35 cellular contexts compared by ENCODE assay signal in genomic region chr11:27858901-27859300, GRCh38.
"Had no signal": no experiment of that assay in that cellular context is flagged by ENCODE, and none has a peak within 500 bp of the region (broad histone marks: within the 10 kb centered on the region; RNA-seq: fewer than 3 reads in every experiment).

No MANE protein-coding gene starts in this region.

- DNase-seq: activated CD4-positive, alpha-beta memory T cell treated with anti-CD3 and anti-CD28 coated beads for 36 hours; activated CD4-positive, alpha-beta T cell treated with anti-CD3 and anti-CD28 coated beads for 36 hours; activated CD4-positive, alpha-beta T cell treated with anti-CD3 and anti-CD28 coated beads, Interleukin-2, amount 10 ng/mL, durations not matched to agents 24 days and 14 days; activated CD4-positive, CD25-positive, alpha-beta regulatory T cell; activated CD4-positive, CD25-positive, alpha-beta regulatory T cell treated with anti-CD3 and anti-CD28 coated beads, Interleukin-2, amount 50 U/mL, for 72 hours; activated CD8-positive, alpha-beta memory T cell treated with anti-CD3 and anti-CD28 coated beads, Interleukin-2, amount 10 ng/mL, durations not matched to agents 7 days and 5 days; activated CD8-positive, alpha-beta memory T cell treated with anti-CD3 and anti-CD28 coated beads, Interleukin-2, amount 50 U/mL, for 4 hours; activated CD8-positive, alpha-beta T cell treated with anti-CD3 and anti-CD28 coated beads, Interleukin-2, amount 10 ng/mL, durations not matched to agents 7 days and 5 days; activated effector memory CD4-positive, alpha-beta T cell treated with anti-CD3 and anti-CD28 coated beads, Interleukin-2, amount 50 U/mL, for 16 hours; activated naive CD4-positive, alpha-beta T cell treated with anti-CD3 and anti-CD28 coated beads for 36 hours; activated naive CD8-positive, alpha-beta T cell treated with anti-CD3 and anti-CD28 coated beads for 36 hours; activated naive CD8-positive, alpha-beta T cell treated with anti-CD3 and anti-CD28 coated beads, Interleukin-2, amount 50 U/mL, for 24 hours; activated T-cell treated with anti-CD3 and anti-CD28 coated beads, Interleukin-2, amount 50 U/mL, for 1 hour; activated T-cell treated with anti-CD3 and anti-CD28 coated beads, Interleukin-2, amount 50 U/mL, for 48 hours; amniotic stem cell; anterior cingulate cortex; body of pancreas; caudate nucleus; cortex of kidney; dermis blood vessel endothelial cell; effector CD4-positive, alpha-beta T cell; effector memory CD8-positive, alpha-beta T cell; erythroblast; esophagus squamous epithelium; foreskin fibroblast; head of caudate nucleus; T-helper 1 cell; T-helper 17 cell; T1000 had no signal

- ATAC-seq: activated CD4-positive, alpha-beta T cell treated with anti-CD3 and anti-CD28 coated beads for 36 hours; activated CD8-positive, alpha-beta memory T cell treated with anti-CD3 and anti-CD28 coated beads, Interleukin-2, amount 10 ng/mL, durations not matched to agents 7 days and 5 days; activated CD8-positive, alpha-beta T cell treated with anti-CD3 and anti-CD28 coated beads, Interleukin-2, amount 10 ng/mL, durations not matched to agents 7 days and 5 days; activated naive CD8-positive, alpha-beta T cell treated with anti-CD3 and anti-CD28 coated beads, Interleukin-2, amount 50 U/mL, for 24 hours; body of pancreas; effector memory CD8-positive, alpha-beta T cell; T-helper 17 cell had no signal

- H3K9me3 ChIP-seq: body of pancreas, esophagus squamous epithelium had no signal

- H3K27ac ChIP-seq: body of pancreas, esophagus squamous epithelium had no signal

- H3K27me3 ChIP-seq: body of pancreas, esophagus squamous epithelium had no signal

- H3K27me3 Mint-ChIP-seq: activated CD4-positive, alpha-beta memory T cell treated with anti-CD3 and anti-CD28 coated beads for 36 hours; activated CD4-positive, alpha-beta T cell treated with anti-CD3 and anti-CD28 coated beads for 36 hours; activated CD4-positive, alpha-beta T cell treated with anti-CD3 and anti-CD28 coated beads, Interleukin-2, amount 10 ng/mL, durations not matched to agents 24 days and 14 days; activated CD8-positive, alpha-beta memory T cell treated with anti-CD3 and anti-CD28 coated beads, Interleukin-2, amount 10 ng/mL, durations not matched to agents 7 days and 5 days; activated naive CD4-positive, alpha-beta T cell treated with anti-CD3 and anti-CD28 coated beads, Interleukin-2, amount 50 U/mL, for 24 hours; activated naive CD8-positive, alpha-beta T cell treated with anti-CD3 and anti-CD28 coated beads for 36 hours; activated naive CD8-positive, alpha-beta T cell treated with anti-CD3 and anti-CD28 coated beads, Interleukin-2, amount 50 U/mL, for 24 hours; T-helper 17 cell had no signal

- H3K36me3 Mint-ChIP-seq: activated CD4-positive, alpha-beta memory T cell treated with anti-CD3 and anti-CD28 coated beads for 36 hours; activated CD8-positive, alpha-beta memory T cell treated with anti-CD3 and anti-CD28 coated beads, Interleukin-2, amount 10 ng/mL, durations not matched to agents 7 days and 5 days; activated naive CD4-positive, alpha-beta T cell treated with anti-CD3 and anti-CD28 coated beads, Interleukin-2, amount 50 U/mL, for 24 hours; activated naive CD8-positive, alpha-beta T cell treated with anti-CD3 and anti-CD28 coated beads for 36 hours had no signal

- H3K4me1 Mint-ChIP-seq: activated CD4-positive, alpha-beta T cell treated with anti-CD3 and anti-CD28 coated beads for 36 hours; activated CD4-positive, alpha-beta T cell treated with anti-CD3 and anti-CD28 coated beads, Interleukin-2, amount 10 ng/mL, durations not matched to agents 24 days and 14 days; activated CD8-positive, alpha-beta memory T cell treated with anti-CD3 and anti-CD28 coated beads, Interleukin-2, amount 10 ng/mL, durations not matched to agents 7 days and 5 days; activated naive CD4-positive, alpha-beta T cell treated with anti-CD3 and anti-CD28 coated beads, Interleukin-2, amount 50 U/mL, for 24 hours; activated naive CD8-positive, alpha-beta T cell treated with anti-CD3 and anti-CD28 coated beads for 36 hours; activated naive CD8-positive, alpha-beta T cell treated with anti-CD3 and anti-CD28 coated beads, Interleukin-2, amount 50 U/mL, for 24 hours; T-helper 17 cell had no signal

- H3K4me3 Mint-ChIP-seq: activated CD4-positive, alpha-beta memory T cell treated with anti-CD3 and anti-CD28 coated beads for 36 hours; activated CD4-positive, alpha-beta T cell treated with anti-CD3 and anti-CD28 coated beads for 36 hours; activated CD4-positive, alpha-beta T cell treated with anti-CD3 and anti-CD28 coated beads, Interleukin-2, amount 10 ng/mL, durations not matched to agents 24 days and 14 days; activated CD8-positive, alpha-beta memory T cell treated with anti-CD3 and anti-CD28 coated beads, Interleukin-2, amount 10 ng/mL, durations not matched to agents 7 days and 5 days; activated CD8-positive, alpha-beta T cell treated with anti-CD3 and anti-CD28 coated beads, Interleukin-2, amount 10 ng/mL, durations not matched to agents 7 days and 5 days; activated naive CD4-positive, alpha-beta T cell treated with anti-CD3 and anti-CD28 coated beads for 36 hours; activated naive CD4-positive, alpha-beta T cell treated with anti-CD3 and anti-CD28 coated beads, Interleukin-2, amount 50 U/mL, for 24 hours; activated naive CD8-positive, alpha-beta T cell treated with anti-CD3 and anti-CD28 coated beads for 36 hours; activated naive CD8-positive, alpha-beta T cell treated with anti-CD3 and anti-CD28 coated beads, Interleukin-2, amount 50 U/mL, for 24 hours; activated T-helper 1 cell treated with anti-CD3 and anti-CD28 coated beads, Interleukin-12 subunit alpha, Interleukin-12 subunit beta, Interleukin-2, Interleukin-4 antibody, amounts not matched to agents 30 ng/mL and 10 ng/mL and 1 ng/mL, durations not matched to agents 14 hours and 24 hours and 36 hours; effector memory CD8-positive, alpha-beta T cell; T-helper 17 cell; T-helper 2 cell treated with Interferon-gamma antibody and Interleukin-4, amounts not matched to agents 5 μg/mL and 100 μg/mL, for 36 hours had no signal

- H3K9me3 Mint-ChIP-seq: activated CD4-positive, alpha-beta memory T cell treated with anti-CD3 and anti-CD28 coated beads for 36 hours; activated CD4-positive, alpha-beta T cell treated with anti-CD3 and anti-CD28 coated beads, Interleukin-2, amount 10 ng/mL, durations not matched to agents 24 days and 14 days; activated naive CD4-positive, alpha-beta T cell treated with anti-CD3 and anti-CD28 coated beads for 36 hours; activated naive CD4-positive, alpha-beta T cell treated with anti-CD3 and anti-CD28 coated beads, Interleukin-2, amount 50 U/mL, for 24 hours; activated naive CD8-positive, alpha-beta T cell treated with anti-CD3 and anti-CD28 coated beads for 36 hours; activated naive CD8-positive, alpha-beta T cell treated with anti-CD3 and anti-CD28 coated beads, Interleukin-2, amount 50 U/mL, for 24 hours; activated T-helper 2 cell treated with anti-CD3 and anti-CD28 coated beads, Interferon-gamma antibody, Interleukin-2, Interleukin-4, amounts not matched to agents 10 μg/mL and 5 μg/mL and 100 μg/mL, durations not matched to agents 14 hours and 24 hours and 36 hours; T-helper 2 cell treated with Interferon-gamma antibody and Interleukin-4, amounts not matched to agents 5 μg/mL and 100 μg/mL, for 36 hours had no signal

- H3K4me3 ChIP-seq: body of pancreas, esophagus squamous epithelium had no signal

- H3K36me3 ChIP-seq: esophagus squamous epithelium had no signal

- H3K27ac Mint-ChIP-seq: activated CD4-positive, alpha-beta memory T cell treated with anti-CD3 and anti-CD28 coated beads for 36 hours; activated CD4-positive, alpha-beta T cell treated with anti-CD3 and anti-CD28 coated beads for 36 hours; activated CD4-positive, alpha-beta T cell treated with anti-CD3 and anti-CD28 coated beads, Interleukin-2, amount 10 ng/mL, durations not matched to agents 24 days and 14 days; activated CD8-positive, alpha-beta memory T cell treated with anti-CD3 and anti-CD28 coated beads, Interleukin-2, amount 10 ng/mL, durations not matched to agents 7 days and 5 days; activated CD8-positive, alpha-beta T cell treated with anti-CD3 and anti-CD28 coated beads, Interleukin-2, amount 10 ng/mL, durations not matched to agents 7 days and 5 days; activated naive CD4-positive, alpha-beta T cell treated with anti-CD3 and anti-CD28 coated beads for 36 hours; activated naive CD4-positive, alpha-beta T cell treated with anti-CD3 and anti-CD28 coated beads, Interleukin-2, amount 50 U/mL, for 24 hours; activated naive CD8-positive, alpha-beta T cell treated with anti-CD3 and anti-CD28 coated beads for 36 hours; activated naive CD8-positive, alpha-beta T cell treated with anti-CD3 and anti-CD28 coated beads, Interleukin-2, amount 50 U/mL, for 24 hours; activated T-helper 1 cell treated with anti-CD3 and anti-CD28 coated beads, Interleukin-12 subunit alpha, Interleukin-12 subunit beta, Interleukin-2, Interleukin-4 antibody, amounts not matched to agents 30 ng/mL and 10 ng/mL and 1 ng/mL, durations not matched to agents 14 hours and 24 hours and 36 hours; activated T-helper 2 cell treated with anti-CD3 and anti-CD28 coated beads, Interferon-gamma antibody, Interleukin-2, Interleukin-4, amounts not matched to agents 10 μg/mL and 5 μg/mL and 100 μg/mL, durations not matched to agents 14 hours and 24 hours and 36 hours; effector memory CD8-positive, alpha-beta T cell; T-helper 17 cell; T-helper 2 cell treated with Interferon-gamma antibody and Interleukin-4, amounts not matched to agents 5 μg/mL and 100 μg/mL, for 36 hours had no signal

- FAIRE-seq: colon, frontal cortex had no signal
